Comparison of ENCODE assay signal across 30 cellular contexts in genomic region chr1:243250102-243250501, GRCh38. TPM values are rescaled to one million over a fixed set of nuclear protein-coding genes. Genes with fewer than 3 reads are reported as not detected.
A peak's percentile ranks its signal among the peaks of the same experiment; 100 is the strongest.
DNase-seq lines count a peak whose midpoint lies in the region; FAIRE-seq and TF ChIP-seq lines count a peak whose summit lies in the region.
"Had no signal": no experiment of that assay in that cellular context is flagged by ENCODE, and none has a peak within 500 bp of the region (broad histone marks: within the 10 kb centered on the region; RNA-seq: fewer than 3 reads in every experiment).

No MANE protein-coding gene starts in this region.

- H3K9me3 Mint-ChIP-seq in Calu3 (ENCODE audit: low read depth, unreplicated experiment) = no peaks in the 10 kb centered on the region
- H3K9me3 Mint-ChIP-seq: activated naive CD4-positive, alpha-beta T cell treated with anti-CD3 and anti-CD28 coated beads, Interleukin-2, amount 10 ng/mL, durations not matched to agents 7 days and 5 days; immature natural killer cell; natural killer cell; T-cell had no signal

- intact Hi-C loops in Calu3 (cut with micrococcal nuclease; ENCODE audit: unreplicated experiment) (loop anchor here (2.0 to 10.0 kb wide), 4 partner anchors 15 to 145 kb away; no protein-coding TSS in a partner anchor), endothelial cell of umbilical vein (cut with micrococcal nuclease) (loop anchor here (10.0 kb wide), 1 partner anchor 75 kb away; no protein-coding TSS in a partner anchor)

- no peaks in the 10 kb centered on the region for H3K27me3 Mint-ChIP-seq in Calu3 (ENCODE audit: unreplicated experiment)
- H3K27me3 Mint-ChIP-seq: T-cell had no signal

- BruUV-seq in Calu3 (replicated peaks; lab: Mats Ljungman, UMichigan) (no TSS peak), endothelial cell of umbilical vein (replicated peaks; lab: Mats Ljungman, UMichigan) (no TSS peak)

- peak overlapping the region; percentile 34 for H3K27ac Mint-ChIP-seq in Calu3 (ENCODE audit: unreplicated experiment)
- H3K27ac Mint-ChIP-seq: activated naive CD4-positive, alpha-beta T cell treated with anti-CD3 and anti-CD28 coated beads, Interleukin-2, amount 10 ng/mL, durations not matched to agents 7 days and 5 days had no signal

- TF ChIP-seq CTCF in Calu3 (IDR thresholded peaks at IDR 0.05; ENCODE audit: unreplicated experiment) (no peak), HEK293 (tag by site-specific recombination; IDR thresholded peaks at IDR 0.05) (no peak), endothelial cell of umbilical vein (IDR thresholded peaks at IDR 0.05; ENCODE audit: extremely low read depth in 1 of 2, insufficient read depth in 1 of 2, low read depth in 1 of 2, low read length in 2 of 2) (no peak), osteoblast (IDR thresholded peaks at IDR 0.05; ENCODE audit: extremely low read depth, low read depth, low read length) (no peak)

- DNase-seq in Calu3 (no peak), endothelial cell of umbilical vein (ENCODE audit: low read depth, low spot score) (no peak), osteoblast (ENCODE audit: insufficient read length, low spot score, missing footprints) (no peak), NCI-H446 (lab: John Stamatoyannopoulos, UW) (no peak), NCI-H82 (lab: John Stamatoyannopoulos, UW) (no peak), hippocampal formation (lab: John Stamatoyannopoulos, UW) (no peak), NCI-H1436 treated with DMSO at 0.1 percent for 48 hours (lab: John Stamatoyannopoulos, UW) (no peak)
- DNase-seq: activated CD4-positive, alpha-beta T cell treated with anti-CD3 and anti-CD28 coated beads, Interleukin-2, amount 50 U/mL, for 48 hours; activated CD8-positive, alpha-beta memory T cell treated with anti-CD3 and anti-CD28 coated beads, Interleukin-2, amount 50 U/mL, for 4 hours; activated naive CD4-positive, alpha-beta T cell treated with anti-CD3 and anti-CD28 coated beads, Interleukin-2, amount 10 ng/mL, durations not matched to agents 7 days and 5 days; C1 segment of cervical spinal cord; effector CD4-positive, alpha-beta T cell; foreskin melanocyte; hypothalamus; immature natural killer cell; left ventricle myocardium superior; midbrain; natural killer cell; NCI-H1092; NCI-H1930; right lobe of liver; SJCRH30; stimulated activated CD4-positive, alpha-beta T cell treated with anti-CD3 and anti-CD28 coated beads, Interleukin-15, amount 100 ng/mL, for 24 hours; stimulated activated naive CD4-positive, alpha-beta T cell treated with Interleukin-2 at 50 U/mL for 16 hours; T-cell had no signal

- no peak overlapping the region for H3K4me3 ChIP-seq in HEK293 (ENCODE audit: low read depth, low read length)
- H3K4me3 ChIP-seq in endothelial cell of umbilical vein (replicated peaks in 1 of 3; ENCODE audit: insufficient read depth in 1 of 3, low read depth in 1 of 3, low read length in 3 of 3) = no peak overlapping the region
- H3K4me3 ChIP-seq in osteoblast (ENCODE audit: insufficient read depth, low read length) = no peak overlapping the region
- H3K4me3 ChIP-seq: breast epithelium, right lobe of liver, SJCRH30 had no signal

- no peak for FAIRE-seq in endothelial cell of umbilical vein (lab: Jason Lieb, UNC)
- FAIRE-seq: colon, urothelium cell line had no signal

- no peaks in the 10 kb centered on the region for H3K9me1 ChIP-seq in endothelial cell of umbilical vein (replicated peaks; ENCODE audit: control insufficient read depth, extremely low read depth, insufficient read depth, low read length)

- H3K36me3 ChIP-seq in HEK293 (ENCODE audit: control insufficient read depth in 2 of 2, insufficient read depth in 1 of 2, low read length in 2 of 2) (no peaks in the 10 kb centered on the region; a peak in 1 of 3 replicates), endothelial cell of umbilical vein (ENCODE audit: control insufficient read depth in 2 of 2, extremely low read depth in 1 of 2, insufficient read depth in 2 of 2, low read length in 2 of 2) (no peaks in the 10 kb centered on the region), osteoblast (ENCODE audit: insufficient read depth, low read length) (no peaks in the 10 kb centered on the region)
- H3K36me3 ChIP-seq: breast epithelium, right lobe of liver had no signal

- H3K79me2 ChIP-seq in endothelial cell of umbilical vein (ENCODE audit: control insufficient read depth, insufficient read depth, low read length) (peaks cover 98% of the 10 kb centered on the region), osteoblast (ENCODE audit: insufficient read depth, low read length) (peaks cover 98% of the 10 kb centered on the region)
- H3K79me2 ChIP-seq: parathyroid adenoma had no signal

- no peak overlapping the region for H3K4me3 Mint-ChIP-seq in Calu3 (ENCODE audit: low read depth, unreplicated experiment)
- H3K4me3 Mint-ChIP-seq: activated naive CD4-positive, alpha-beta T cell treated with anti-CD3 and anti-CD28 coated beads, Interleukin-2, amount 10 ng/mL, durations not matched to agents 7 days and 5 days; immature natural killer cell; natural killer cell; T-cell had no signal

- POLR2A ChIA-PET in HEK293 (lab: Yijun Ruan, JAX) (no interaction called here), endothelial cell of umbilical vein (lab: Charles Lee) (no interaction called here)

- peak overlapping the region; percentile 98 for H3K4me2 ChIP-seq in endothelial cell of umbilical vein (ENCODE audit: insufficient read depth, low read length)
- peak overlapping the region; percentile 93 for H3K4me2 ChIP-seq in osteoblast (ENCODE audit: insufficient read depth, low read length)

- no peaks in the 10 kb centered on the region for H3K27me3 ChIP-seq in endothelial cell of umbilical vein (ENCODE audit: control insufficient read depth in 2 of 2, insufficient read depth in 2 of 2, low read length in 2 of 2)
- H3K27me3 ChIP-seq in osteoblast (ENCODE audit: insufficient read depth, low read length) = no peaks in the 10 kb centered on the region
- H3K27me3 ChIP-seq: breast epithelium, right lobe of liver, SJCRH30 had no signal

- peaks cover 43% of the 10 kb centered on the region for H3K36me3 Mint-ChIP-seq in Calu3 (ENCODE audit: insufficient read depth, unreplicated experiment)
- H3K36me3 Mint-ChIP-seq: immature natural killer cell, natural killer cell, T-cell had no signal

- no peak overlapping the region for H3K27ac ChIP-seq in HEK293 (ENCODE audit: extremely low read depth, low read depth, low read length)
- no peak overlapping the region for H3K27ac ChIP-seq in endothelial cell of umbilical vein (ENCODE audit: insufficient read depth, low read depth, low read length)
- H3K27ac ChIP-seq in osteoblast (ENCODE audit: low read depth, low read length) = peak overlapping the region; percentile 38
- H3K27ac ChIP-seq: breast epithelium, parathyroid adenoma, right lobe of liver, SJCRH30 had no signal

- H4K20me1 ChIP-seq in endothelial cell of umbilical vein (replicated peaks; ENCODE audit: control insufficient read depth, extremely low read depth, insufficient read depth, low read length) (peaks cover 12% of the 10 kb centered on the region), osteoblast (ENCODE audit: insufficient read depth, low read length) (peaks cover 55% of the 10 kb centered on the region)

- dilution Hi-C loops in endothelial cell of umbilical vein (cut with MboI; ENCODE audit: extremely low pct_ligation_motif_present, low sequenced_read_pairs) = no loop called here

- no peak for TF ChIP-seq POLR2A in endothelial cell of umbilical vein (IDR thresholded peaks at IDR 0.05; ENCODE audit: low read depth, low read length)

- H2AFZ ChIP-seq in endothelial cell of umbilical vein (ENCODE audit: low read depth, low read length) (no peak overlapping the region), osteoblast (ENCODE audit: low read length) (no peak overlapping the region)
- H2AFZ ChIP-seq: parathyroid adenoma had no signal

- CTCF ChIA-PET in Calu3 (lab: Charles Lee) = no interaction called here
- CTCF ChIA-PET in HEK293 (lab: Yijun Ruan, JAX) = no interaction called here
- CTCF ChIA-PET in endothelial cell of umbilical vein (lab: Charles Lee) = interaction anchor here (0.8 to 1.5 kb wide), 3 partner anchors 13 to 45 kb away, joined by 3 to 4 read pairs (median 3); no protein-coding TSS in a partner anchor

- peaks cover 39% of the 10 kb centered on the region for H3K4me1 Mint-ChIP-seq in Calu3 (ENCODE audit: low read depth, unreplicated experiment)

- H3K9me3 ChIP-seq in HEK293 (ENCODE audit: control insufficient read depth, insufficient read depth, low read depth, low read length) (no peaks in the 10 kb centered on the region), endothelial cell of umbilical vein (replicated peaks; ENCODE audit: control insufficient read depth, insufficient read depth, low read length) (no peaks in the 10 kb centered on the region), osteoblast (ENCODE audit: low read depth, low read length) (no peaks in the 10 kb centered on the region)
- H3K9me3 ChIP-seq: breast epithelium, right lobe of liver, SJCRH30 had no signal

- H3K4me1 ChIP-seq in HEK293 (ENCODE audit: control insufficient read depth, insufficient read depth, low read length) (peaks cover 14% of the 10 kb centered on the region), endothelial cell of umbilical vein (ENCODE audit: control insufficient read depth, extremely low read depth, insufficient read depth, low read length) (peaks cover 41% of the 10 kb centered on the region), osteoblast (ENCODE audit: insufficient read depth, low read length) (peaks cover 53% of the 10 kb centered on the region)
- H3K4me1 ChIP-seq: parathyroid adenoma, SJCRH30 had no signal

- no peak overlapping the region for H3K9ac ChIP-seq in endothelial cell of umbilical vein (replicated peaks; ENCODE audit: extremely low read depth, insufficient read depth, low read length)
- H3K9ac ChIP-seq: parathyroid adenoma had no signal

RNA-seq across cellular contexts. Expression of gene CEP170, which starts 5.0 kb away (rescaled TPM):
- 86.7 and 133 TPM in 2 replicates for total RNA-seq in Calu3 (2022)
- 222 and 225 TPM in 2 replicates for total RNA-seq in endothelial cell of umbilical vein
- 40.0 and 49.6 TPM in 2 replicates for polyA plus RNA-seq in endothelial cell of umbilical vein
- 51.3 and 54.3 TPM in 2 replicates for polyA plus RNA-seq in endothelial cell of umbilical vein (2011; cell fraction: cytosol; rRNA removed)
- polyA plus RNA-seq in endothelial cell of umbilical vein (2011; cell fraction: nucleus; rRNA removed) = 201 and 269 TPM in 2 replicates
- 102 and 130 TPM in 2 replicates for polyA plus RNA-seq in endothelial cell of umbilical vein (2012)
- polyA minus RNA-seq in endothelial cell of umbilical vein = 255 and 256 TPM in 2 replicates
- 34.8 TPM for polyA minus RNA-seq in endothelial cell of umbilical vein (2011; cell fraction: cytosol; rRNA and poly(A)+ RNA removed)
- polyA minus RNA-seq in endothelial cell of umbilical vein (2011; cell fraction: nucleus; rRNA and poly(A)+ RNA removed) = 470 and 485 TPM in 2 replicates
- total RNA-seq in osteoblast = 90.5 and 102 TPM in 2 replicates

RNA-seq across cellular contexts. Expression of gene SDCCAG8, which starts 5.7 kb away (rescaled TPM):
- 52.0 and 67.3 TPM in 2 replicates for total RNA-seq in Calu3 (2022)
- 25.7 and 29.4 TPM in 2 replicates for total RNA-seq in endothelial cell of umbilical vein
- polyA plus RNA-seq in endothelial cell of umbilical vein = 14.6 and 15.8 TPM in 2 replicates
- 18.1 TPM in 2 replicates for polyA plus RNA-seq in endothelial cell of umbilical vein (2011; cell fraction: cytosol; rRNA removed)
- 36.7 and 37.2 TPM in 2 replicates for polyA plus RNA-seq in endothelial cell of umbilical vein (2011; cell fraction: nucleus; rRNA removed)
- 26.2 and 33.2 TPM in 2 replicates for polyA plus RNA-seq in endothelial cell of umbilical vein (2012)
- 19.6 and 22.1 TPM in 2 replicates for polyA minus RNA-seq in endothelial cell of umbilical vein
- polyA minus RNA-seq in endothelial cell of umbilical vein (2011; cell fraction: cytosol; rRNA and poly(A)+ RNA removed) = 13.3 TPM
- 51.3 and 60.5 TPM in 2 replicates for polyA minus RNA-seq in endothelial cell of umbilical vein (2011; cell fraction: nucleus; rRNA and poly(A)+ RNA removed)
- 42.7 and 63.9 TPM in 2 replicates for total RNA-seq in osteoblast
